In the genomic region with DNA sequence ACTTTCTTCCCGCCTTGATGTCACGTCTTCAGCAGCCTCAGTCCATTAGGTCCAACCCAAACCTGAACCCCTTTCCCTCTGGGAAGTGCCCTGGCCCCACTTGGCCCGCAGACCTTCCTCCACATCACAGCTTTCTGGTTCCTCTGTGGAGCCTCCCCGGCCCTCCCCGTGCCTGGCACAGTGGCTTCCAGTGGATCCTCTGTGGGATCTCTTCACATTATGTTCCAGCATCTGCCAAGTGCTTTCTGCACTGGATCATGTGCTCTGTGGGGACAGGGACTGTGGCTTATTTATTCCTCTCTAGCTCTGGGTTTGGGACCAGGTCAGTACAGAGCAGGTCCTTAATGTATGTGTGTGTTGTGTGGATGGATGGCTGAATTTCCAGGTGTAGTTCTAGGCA, we compare ENCODE assay signal across 1 cellular context.
TF ChIP-seq lines count a peak whose summit lies in the region.

No MANE protein-coding gene starts in this region.

TF ChIP-seq in IMR-90, 13 proteins besides CTCF, POLR2A, EP300 and RAD21:
- no peak for TF ChIP-seq RFX5 (IDR thresholded peaks at IDR 0.05; ENCODE audit: low read depth, low read length)
- TF ChIP-seq BHLHE40 (IDR thresholded peaks at IDR 0.05; ENCODE audit: low read depth, low read length), result no peak
- TF ChIP-seq, protein P1, sequence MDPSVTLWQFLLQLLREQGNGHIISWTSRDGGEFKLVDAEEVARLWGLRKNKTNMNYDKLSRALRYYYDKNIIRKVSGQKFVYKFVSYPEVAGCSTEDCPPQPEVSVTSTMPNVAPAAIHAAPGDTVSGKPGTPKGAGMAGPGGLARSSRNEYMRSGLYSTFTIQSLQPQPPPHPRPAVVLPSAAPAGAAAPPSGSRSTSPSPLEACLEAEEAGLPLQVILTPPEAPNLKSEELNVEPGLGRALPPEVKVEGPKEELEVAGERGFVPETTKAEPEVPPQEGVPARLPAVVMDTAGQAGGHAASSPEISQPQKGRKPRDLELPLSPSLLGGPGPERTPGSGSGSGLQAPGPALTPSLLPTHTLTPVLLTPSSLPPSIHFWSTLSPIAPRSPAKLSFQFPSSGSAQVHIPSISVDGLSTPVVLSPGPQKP (IDR thresholded peaks at IDR 0.05; ENCODE audit: borderline replicate concordance, low read depth, low read length), result no peak
- TF ChIP-seq MXI1 (IDR thresholded peaks at IDR 0.05; ENCODE audit: borderline replicate concordance, low read depth, low read length), result no peak
- TF ChIP-seq SMC3 (IDR thresholded peaks at IDR 0.05; ENCODE audit: low read depth, low read length), result no peak
- no peak for TF ChIP-seq CEBPB (IDR thresholded peaks at IDR 0.05; ENCODE audit: low read depth, low read length)
- TF ChIP-seq FOS (IDR thresholded peaks at IDR 0.05; ENCODE audit: low read depth, low read length), result no peak
- TF ChIP-seq RCOR1 (IDR thresholded peaks at IDR 0.05; ENCODE audit: insufficient replicate concordance, low read length), result no peak
- no peak for TF ChIP-seq NFE2L2 (IDR thresholded peaks at IDR 0.05; ENCODE audit: low read depth, low read length)
- no peak for TF ChIP-seq CHD1 (IDR thresholded peaks at IDR 0.05; ENCODE audit: low read depth, low read length)
